Comparison of ENCODE assay signal across 16 cellular contexts in the genomic region with DNA sequence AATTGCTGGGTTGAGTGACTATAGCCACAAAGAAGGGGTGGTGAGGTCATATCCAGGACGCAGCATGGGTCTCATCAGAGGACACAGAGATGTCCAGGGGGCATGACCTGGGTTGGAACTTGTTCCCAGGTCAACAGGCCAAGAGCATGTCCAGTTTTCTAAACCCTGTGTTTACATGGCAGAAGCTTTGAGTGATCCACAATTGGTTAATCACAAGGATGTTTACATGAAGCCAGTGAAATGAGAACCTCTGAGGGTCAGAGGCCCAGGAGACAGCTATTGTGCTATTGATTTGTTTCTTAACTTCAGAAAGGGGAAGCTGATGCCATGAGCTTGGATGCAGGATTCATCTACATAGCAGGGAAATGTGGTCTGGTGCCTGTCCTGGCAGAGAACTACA. TPM values are rescaled to one million over a fixed set of nuclear protein-coding genes. Genes with fewer than 3 reads are reported as not detected.
A peak's percentile ranks its signal among the peaks of the same experiment; 100 is the strongest.
DNase-seq lines count a peak whose midpoint lies in the region; ATAC-seq, FAIRE-seq and TF ChIP-seq lines count a peak whose summit lies in the region.
"Had no signal": no experiment of that assay in that cellular context is flagged by ENCODE, and none has a peak within 500 bp of the region (broad histone marks: within the 10 kb centered on the region; RNA-seq: fewer than 3 reads in every experiment).

No MANE protein-coding gene starts in this region.

- BruUV-seq in HepG2 (replicated peaks; lab: Mats Ljungman, UMichigan) = no TSS peak

- no peaks in the 10 kb centered on the region for H3K79me2 ChIP-seq in HepG2 (ENCODE audit: insufficient read depth, low read length)

- no peak for TF ChIP-seq RAD21 in HepG2 (CRISPR knock-in tag; IDR thresholded peaks at IDR 0.05)

- in situ Hi-C loops in HepG2 (cut with HindIII; ENCODE audit: extremely low pct_ligation_motif_present, low pct_unique_long_range_greater_than_20kb) = no loop called here

- no peak overlapping the region for H3K27ac ChIP-seq in HepG2 (ENCODE audit: extremely low read length, insufficient read depth, low read length)
- H3K27ac ChIP-seq: C4-2B, GM23248 had no signal

- H3K4me3 ChIP-seq in HepG2 (replicated peaks in 1 of 3; ENCODE audit: insufficient read depth in 1 of 3, low read depth in 2 of 3, low read length in 3 of 3) = no peak overlapping the region
- H3K4me3 ChIP-seq: GM23248 had no signal

- FAIRE-seq in HTR-8/SVneo (lab: Jason Lieb, UNC) = peak; percentile 33
- peak; percentile 63 for FAIRE-seq in HepG2 (lab: Jason Lieb, UNC)
- FAIRE-seq: A204.1 had no signal

- peaks cover 29% of the 10 kb centered on the region for H3K4me1 ChIP-seq in HepG2 (ENCODE audit: insufficient read depth, low read length)
- H3K4me1 ChIP-seq: BE2C had no signal

- POLR2A ChIA-PET in HepG2 (lab: Yijun Ruan, JAX) = interaction anchor here (1.0 to 2.7 kb wide), 8 partner anchors 9 to 75 kb away, joined by 3 to 11 read pairs (median 5); a partner anchor contains a TSS

- no peak for TF ChIP-seq CTCF in HepG2 (CRISPR knock-in tag; IDR thresholded peaks at IDR 0.05)

- H3K27me3 ChIP-seq in HepG2 (ENCODE audit: control insufficient read depth in 1 of 2, insufficient read depth in 2 of 2, low read length in 2 of 2) = no peaks in the 10 kb centered on the region

- TF ChIP-seq POLR2A in HepG2 (IDR thresholded peaks at IDR 0.05; ENCODE audit: insufficient read depth in 1 of 2, low read depth in 2 of 2, low read length in 2 of 2) = no peak

- peak overlapping the region; percentile 40 for H3K4me2 ChIP-seq in HepG2 (ENCODE audit: low read depth, low read length)

- CTCF ChIA-PET in HepG2 (lab: Yijun Ruan, JAX; ENCODE audit: low intra/inter-chr PET ratio, low total read pairs) = no interaction called here

- H3K36me3 ChIP-seq in HepG2 (replicated peaks in 1 of 2; ENCODE audit: control insufficient read depth in 1 of 2, insufficient read depth in 2 of 2, low read length in 2 of 2) = no peaks in the 10 kb centered on the region
- H3K36me3 ChIP-seq: BE2C had no signal

- no peak overlapping the region for H2AFZ ChIP-seq in HepG2 (ENCODE audit: low read length)
- H2AFZ ChIP-seq: GM23248 had no signal

- H3K9me3 ChIP-seq in HepG2 (ENCODE audit: low read length) = no peaks in the 10 kb centered on the region
- H3K9me3 ChIP-seq: BE2C had no signal

- 0% methylated on average over 1 of the region's 1 CpG for WGBS in HepG2 (ENCODE audit: low lambda C conversion rate)

- H4K20me1 ChIP-seq in HepG2 (ENCODE audit: insufficient read depth, low read length) = no peaks in the 10 kb centered on the region

- ATAC-seq in HepG2 (peak; percentile 78), GM18519 (IDR thresholded peaks at IDR 0.05; ENCODE audit: low FRiP score, unreplicated experiment) (no peak), SK-N-SH treated with all-trans-retinoic acid at 6 μM for 48 hours (no peak)
- ATAC-seq: CD8-positive, alpha-beta T cell had no signal

- no peak overlapping the region for H3K9ac ChIP-seq in HepG2 (ENCODE audit: insufficient read depth, low read depth, low read length)
- H3K9ac ChIP-seq: GM23248 had no signal

- intact Hi-C loops in HepG2 (cut with micrococcal nuclease; ENCODE audit: unreplicated experiment) = no loop called here

- TF ChIP-seq EP300 in HepG2 (IDR thresholded peaks at IDR 0.05; ENCODE audit: low read depth in 2 of 2, low read length in 2 of 2) = peak in 1 of 2 experiments; percentile 86; a peak in 2 of 4 replicates
- no peak for TF ChIP-seq EP300 in HepG2 (CRISPR knock-in tag; IDR thresholded peaks at IDR 0.05; ENCODE audit: borderline replicate concordance)

- DNase-seq in HTR-8/SVneo (ENCODE audit: insufficient read length, low spot score) (no peak), NCI-H69 (lab: John Stamatoyannopoulos, UW) (peak; percentile 3), HepG2 (ENCODE audit: low spot score) (peak; percentile 25), CD1c-positive myeloid dendritic cell (ENCODE audit: extremely low spot score) (no peak), DMS 273 (lab: John Stamatoyannopoulos, UW; ENCODE audit: unreplicated experiment) (no peak)
- DNase-seq: BE2C; CD8-positive, alpha-beta T cell; COR-L47; DMS 273 treated with DMSO at 0.1 percent for 48 hours; GM23248; H7 had no signal

TF ChIP-seq in HepG2, 621 proteins besides CTCF, POLR2A, EP300 and RAD21 (continues in another document):
- TF ChIP-seq NKX3-1 (CRISPR knock-in tag; IDR thresholded peaks at IDR 0.05) (no peak), KDM5A (IDR thresholded peaks at IDR 0.05; ENCODE audit: borderline replicate concordance, low read length) (no peak), MXD4 (CRISPR knock-in tag; IDR thresholded peaks at IDR 0.05) (no peak)
- TF ChIP-seq, protein P1, sequence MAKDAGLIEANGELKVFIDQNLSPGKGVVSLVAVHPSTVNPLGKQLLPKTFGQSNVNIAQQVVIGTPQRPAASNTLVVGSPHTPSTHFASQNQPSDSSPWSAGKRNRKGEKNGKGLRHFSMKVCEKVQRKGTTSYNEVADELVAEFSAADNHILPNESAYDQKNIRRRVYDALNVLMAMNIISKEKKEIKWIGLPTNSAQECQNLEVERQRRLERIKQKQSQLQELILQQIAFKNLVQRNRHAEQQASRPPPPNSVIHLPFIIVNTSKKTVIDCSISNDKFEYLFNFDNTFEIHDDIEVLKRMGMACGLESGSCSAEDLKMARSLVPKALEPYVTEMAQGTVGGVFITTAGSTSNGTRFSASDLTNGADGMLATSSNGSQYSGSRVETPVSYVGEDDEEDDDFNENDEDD (CRISPR knock-in tag; IDR thresholded peaks at IDR 0.05; ENCODE audit: borderline replicate concordance) = no peak

TF ChIP-seq in SK-N-SH treated with all-trans-retinoic acid at 6 μM for 48 hours, 23 proteins besides CTCF, POLR2A, EP300 and RAD21 (continues in another document):
- TF ChIP-seq ZC3H10 (CRISPR knock-in tag; IDR thresholded peaks at IDR 0.05) (no peak), ISL1 (CRISPR knock-in tag; IDR thresholded peaks at IDR 0.05) (no peak), CSDC2 (CRISPR knock-in tag; IDR thresholded peaks at IDR 0.05) (no peak)

RNA-seq across cellular contexts. Expression of a gene that starts 42.2 kb away (rescaled TPM):
- total RNA-seq in HepG2 (2016; rRNA removed; fragmentation: Illumina TruSeq; extraction: Trizol) = 42.9 and 59.3 TPM in 2 replicates
- total RNA-seq in HepG2 (2016; cell fraction: cytosol; rRNA removed; fragmentation: Illumina TruSeq; extraction: Trizol; ENCODE audit: low read depth) = 12.5 and 13.2 TPM in 2 replicates
- total RNA-seq in HepG2 (2016; cell fraction: insoluble cytoplasmic fraction; rRNA removed; fragmentation: Illumina TruSeq; extraction: Trizol) = 41.9 and 62.6 TPM in 2 replicates
- total RNA-seq in HepG2 (2016; cell fraction: membrane; rRNA removed; fragmentation: Illumina TruSeq; extraction: Trizol) = 30.0 and 35.4 TPM in 2 replicates
- total RNA-seq in HepG2 (2016; cell fraction: nucleus; rRNA removed; fragmentation: Illumina TruSeq; extraction: Trizol) = 56.6 and 67.4 TPM in 2 replicates
- polyA plus RNA-seq in HepG2 (2011; rRNA removed) = 15.5 and 24.3 TPM in 2 replicates
- 8.5 and 8.6 TPM in 2 replicates for polyA plus RNA-seq in HepG2 (2011; cell fraction: cytosol; rRNA removed)
- 41.0 and 46.8 TPM in 2 replicates for polyA plus RNA-seq in HepG2 (2011; cell fraction: nucleus; rRNA removed)
- 12.5 and 16.7 TPM in 2 replicates for polyA plus RNA-seq in HepG2 (2012)
- 3.0 and 3.5 TPM in 2 replicates for polyA plus RNA-seq in HepG2 (2016; cell fraction: cytosol; fragmentation: Illumina TruSeq; extraction: Trizol; ENCODE audit: low read depth)
- polyA plus RNA-seq in HepG2 (2016; cell fraction: insoluble cytoplasmic fraction; fragmentation: Illumina TruSeq; extraction: Trizol; ENCODE audit: low read depth) = 36.7 and 42.1 TPM in 2 replicates
- 12.7 and 14.9 TPM in 2 replicates for polyA plus RNA-seq in HepG2 (2016; cell fraction: membrane; fragmentation: Illumina TruSeq; extraction: Trizol; ENCODE audit: low read depth)
- polyA plus RNA-seq in HepG2 (2016; cell fraction: nucleus; fragmentation: Illumina TruSeq; extraction: Trizol; ENCODE audit: insufficient read depth, low read depth) = 65.4 and 74.6 TPM in 2 replicates
- polyA minus RNA-seq in HepG2 (2011; rRNA and poly(A)+ RNA removed; ENCODE audit: low replicate concordance) = 16.5 and 72.6 TPM in 2 replicates
- 8.1 and 9.6 TPM in 2 replicates for polyA minus RNA-seq in HepG2 (2011; cell fraction: cytosol; rRNA and poly(A)+ RNA removed)
- polyA minus RNA-seq in HepG2 (2011; cell fraction: nucleus; rRNA and poly(A)+ RNA removed) = 58.9 and 72.9 TPM in 2 replicates

RNA-seq across cellular contexts. Expression of a gene that starts 42.3 kb away (rescaled TPM):
- total RNA-seq in HepG2 (2016; rRNA removed; fragmentation: Illumina TruSeq; extraction: Trizol) = 4,983 and 10,074 TPM in 2 replicates
- total RNA-seq in HepG2 (2016; cell fraction: cytosol; rRNA removed; fragmentation: Illumina TruSeq; extraction: Trizol; ENCODE audit: low read depth) = 443 and 484 TPM in 2 replicates
- 4,851 and 10,104 TPM in 2 replicates for total RNA-seq in HepG2 (2016; cell fraction: insoluble cytoplasmic fraction; rRNA removed; fragmentation: Illumina TruSeq; extraction: Trizol)
- total RNA-seq in HepG2 (2016; cell fraction: membrane; rRNA removed; fragmentation: Illumina TruSeq; extraction: Trizol) = 957 and 1,048 TPM in 2 replicates
- total RNA-seq in HepG2 (2016; cell fraction: nucleus; rRNA removed; fragmentation: Illumina TruSeq; extraction: Trizol) = 7,106 and 8,454 TPM in 2 replicates
- 11,821 and 17,414 TPM in 2 replicates for polyA plus RNA-seq in HepG2 (2011; rRNA removed)
- polyA plus RNA-seq in HepG2 (2011; cell fraction: cytosol; rRNA removed) = 11,091 and 16,564 TPM in 2 replicates
- polyA plus RNA-seq in HepG2 (2011; cell fraction: nucleus; rRNA removed) = 7,213 and 10,181 TPM in 2 replicates
- 17,461 and 22,113 TPM in 2 replicates for polyA plus RNA-seq in HepG2 (2012)
- polyA plus RNA-seq in HepG2 (2016; cell fraction: cytosol; fragmentation: Illumina TruSeq; extraction: Trizol; ENCODE audit: low read depth) = 537 and 560 TPM in 2 replicates
- polyA plus RNA-seq in HepG2 (2016; cell fraction: insoluble cytoplasmic fraction; fragmentation: Illumina TruSeq; extraction: Trizol; ENCODE audit: low read depth) = 3,671 and 3,676 TPM in 2 replicates
- 614 and 667 TPM in 2 replicates for polyA plus RNA-seq in HepG2 (2016; cell fraction: membrane; fragmentation: Illumina TruSeq; extraction: Trizol; ENCODE audit: low read depth)
- 7,882 and 8,251 TPM in 2 replicates for polyA plus RNA-seq in HepG2 (2016; cell fraction: nucleus; fragmentation: Illumina TruSeq; extraction: Trizol; ENCODE audit: insufficient read depth, low read depth)
- 3.7 and 10,022 TPM in 2 replicates for polyA minus RNA-seq in HepG2 (2011; rRNA and poly(A)+ RNA removed; ENCODE audit: low replicate concordance)
- 4,700 and 8,142 TPM in 2 replicates for polyA minus RNA-seq in HepG2 (2011; cell fraction: cytosol; rRNA and poly(A)+ RNA removed)
- 3,076 and 4,905 TPM in 2 replicates for polyA minus RNA-seq in HepG2 (2011; cell fraction: nucleus; rRNA and poly(A)+ RNA removed)
- total RNA-seq: Daoy, GM23248, H7 had no signal

Comparison
In these comparisons a context has a peak if more than half of its experiments do, and no peak if none do; other contexts are left out.
1. DNase-seq: peak in NCI-H69 (single experiment) and HepG2 (single experiment); none in HTR-8/SVneo (single experiment), CD1c-positive myeloid dendritic cell (single experiment) and DMS 273 (single experiment).